In genomic region chr1:172339840-172340239, GRCh38 we compare ENCODE assay signal across 25 cellular contexts.
"Had no signal": no experiment of that assay in that cellular context is flagged by ENCODE, and none has a peak within 500 bp of the region (broad histone marks: within the 10 kb centered on the region; RNA-seq: fewer than 3 reads in every experiment).

No MANE protein-coding gene starts in this region.

- H3K4me3 Mint-ChIP-seq: activated CD4-positive, alpha-beta T cell treated with anti-CD3 and anti-CD28 coated beads, Interleukin-2, amount 10 ng/mL, durations not matched to agents 7 days and 5 days; activated CD8-positive, alpha-beta T cell treated with anti-CD3 and anti-CD28 coated beads, Interleukin-2, amount 10 ng/mL, durations not matched to agents 7 days and 5 days had no signal

- H3K4me1 ChIP-seq: prostate gland had no signal

- H3K4me3 ChIP-seq: adrenal gland, esophagus squamous epithelium, left lung, prostate gland, suprapubic skin, transverse colon, uterus had no signal

- H3K36me3 ChIP-seq: adrenal gland, esophagus squamous epithelium, left lung, prostate gland, suprapubic skin, transverse colon, uterus had no signal

- H3K27me3 ChIP-seq: adrenal gland, esophagus squamous epithelium, left lung, suprapubic skin, transverse colon, uterus had no signal

- ATAC-seq: activated CD8-positive, alpha-beta T cell treated with anti-CD3 and anti-CD28 coated beads, Interleukin-2, amount 10 ng/mL, durations not matched to agents 7 days and 5 days; activated naive CD4-positive, alpha-beta T cell treated with anti-CD3 and anti-CD28 coated beads, Interleukin-2, amount 50 U/mL, for 72 hours; left lung; right cardiac atrium; stimulated activated naive CD8-positive, alpha-beta T cell treated with anti-CD3 and anti-CD28 coated beads, Interleukin-15, amount 100 ng/mL, for 72 hours had no signal

- H3K27ac ChIP-seq: adrenal gland, esophagus squamous epithelium, left lung, prostate gland, suprapubic skin, transverse colon, uterus had no signal

- H3K9me3 ChIP-seq: adrenal gland, esophagus squamous epithelium, left lung, prostate gland, suprapubic skin, transverse colon, uterus had no signal

- DNase-seq: activated CD4-positive, alpha-beta T cell treated with anti-CD3 and anti-CD28 coated beads, Interleukin-2, amount 10 ng/mL, durations not matched to agents 7 days and 5 days; activated CD8-positive, alpha-beta memory T cell treated with anti-CD3 and anti-CD28 coated beads, Interleukin-2, amount 50 U/mL, for 4 hours; activated CD8-positive, alpha-beta T cell treated with anti-CD3 and anti-CD28 coated beads, Interleukin-2, amount 10 ng/mL, durations not matched to agents 7 days and 5 days; activated gamma-delta T cell treated with Interleukin-2 at 50 U/mL for 16 hours; activated T-cell treated with anti-CD3 and anti-CD28 coated beads, Interleukin-2, amount 50 U/mL, for 48 hours; adrenal gland; cerebellar nuclear complex; effector memory CD4-positive, alpha-beta T cell; esophagus squamous epithelium; foreskin melanocyte; hypothalamus; kidney; left lung; right cardiac atrium; small intestine; stimulated activated CD4-positive, alpha-beta T cell treated with anti-CD3 and anti-CD28 coated beads, Interleukin-15, amount 100 ng/mL, for 24 hours; stimulated activated CD4-positive, alpha-beta T cell treated with anti-CD3 and anti-CD28 coated beads, Interleukin-2, amount 100 ng/mL, for 48 hours; stimulated activated naive CD8-positive, alpha-beta T cell treated with anti-CD3 and anti-CD28 coated beads, Interleukin-15, amount 100 ng/mL, for 72 hours; T-helper 1 cell; T1000; transverse colon; uterus had no signal

- H3K36me3 Mint-ChIP-seq: activated naive CD4-positive, alpha-beta T cell treated with anti-CD3 and anti-CD28 coated beads, Interleukin-2, amount 50 U/mL, for 72 hours had no signal

- H3K27me3 Mint-ChIP-seq: activated CD4-positive, alpha-beta T cell treated with anti-CD3 and anti-CD28 coated beads, Interleukin-2, amount 10 ng/mL, durations not matched to agents 7 days and 5 days; stimulated activated naive CD8-positive, alpha-beta T cell treated with anti-CD3 and anti-CD28 coated beads, Interleukin-15, amount 100 ng/mL, for 72 hours had no signal

- H3K27ac Mint-ChIP-seq: activated CD4-positive, alpha-beta T cell treated with anti-CD3 and anti-CD28 coated beads, Interleukin-2, amount 10 ng/mL, durations not matched to agents 7 days and 5 days; activated CD8-positive, alpha-beta T cell treated with anti-CD3 and anti-CD28 coated beads, Interleukin-2, amount 10 ng/mL, durations not matched to agents 7 days and 5 days had no signal
